In genomic region chr18:63924551-63924950, GRCh38 we compare ENCODE assay signal across 1 cellular context.
TF ChIP-seq lines count a peak whose summit lies in the region.

No MANE protein-coding gene starts in this region.

TF ChIP-seq in IMR-90, 13 proteins besides CTCF, POLR2A, EP300 and RAD21:
- TF ChIP-seq RCOR1 (IDR thresholded peaks at IDR 0.05; ENCODE audit: insufficient replicate concordance, low read length) (no peak), NFE2L2 (IDR thresholded peaks at IDR 0.05; ENCODE audit: low read depth, low read length) (no peak), MAZ (IDR thresholded peaks at IDR 0.05; ENCODE audit: borderline replicate concordance, low read depth, low read length) (no peak), CHD1 (IDR thresholded peaks at IDR 0.05; ENCODE audit: low read depth, low read length) (no peak), MXI1 (IDR thresholded peaks at IDR 0.05; ENCODE audit: borderline replicate concordance, low read depth, low read length) (no peak), CEBPB (IDR thresholded peaks at IDR 0.05; ENCODE audit: low read depth, low read length) (no peak), USF2 (IDR thresholded peaks at IDR 0.05; ENCODE audit: low read depth, low read length) (no peak), FOS (IDR thresholded peaks at IDR 0.05; ENCODE audit: low read depth, low read length) (no peak), BHLHE40 (IDR thresholded peaks at IDR 0.05; ENCODE audit: low read depth, low read length) (no peak), ELK1 (IDR thresholded peaks at IDR 0.05; ENCODE audit: borderline replicate concordance, low read depth, low read length) (no peak), RFX5 (IDR thresholded peaks at IDR 0.05; ENCODE audit: low read depth, low read length) (no peak), SMC3 (IDR thresholded peaks at IDR 0.05; ENCODE audit: low read depth, low read length) (no peak), MAFK (IDR thresholded peaks at IDR 0.05; ENCODE audit: low read depth, low read length) (no peak)
